ENCODE assay signal across 11 cellular contexts in the genomic region with DNA sequence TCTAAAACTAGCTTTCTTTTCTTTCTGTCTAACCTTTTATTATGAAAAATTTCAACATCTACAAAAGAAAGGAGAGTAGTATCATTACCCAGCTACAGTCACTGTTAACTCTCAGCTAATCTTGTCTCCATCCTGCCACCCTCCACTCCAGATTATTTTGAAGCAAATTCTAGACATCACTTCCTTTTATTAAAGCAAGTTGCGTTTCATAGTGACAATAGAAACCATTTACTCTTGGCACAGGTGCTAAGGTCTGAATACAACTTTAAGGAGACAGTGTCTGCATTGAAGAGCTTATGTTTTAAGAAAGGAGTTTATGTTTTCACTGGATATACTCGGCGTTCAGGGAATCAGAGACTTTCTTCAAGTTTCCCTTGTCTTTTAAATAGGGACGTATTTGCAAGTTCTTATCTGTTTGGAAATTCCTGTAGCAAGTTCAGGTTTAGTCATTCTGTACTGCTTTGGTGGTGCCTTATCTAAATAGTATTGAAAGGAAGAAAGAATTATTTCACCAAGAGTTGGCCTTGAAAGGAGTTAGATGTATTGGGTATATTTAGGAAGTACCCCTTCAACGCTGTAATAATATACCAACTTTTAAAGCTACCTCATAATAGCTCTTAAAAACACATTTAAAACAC. TPM values are rescaled to one million over a fixed set of nuclear protein-coding genes. Genes with fewer than 3 reads are reported as not detected.
A peak's percentile ranks its signal among the peaks of the same experiment; 100 is the strongest.
DNase-seq lines count a peak whose midpoint lies in the region; ATAC-seq and TF ChIP-seq lines count a peak whose summit lies in the region.
"Had no signal": no experiment of that assay in that cellular context is flagged by ENCODE, and none has a peak within 500 bp of the region (broad histone marks: within the 10 kb centered on the region; RNA-seq: fewer than 3 reads in every experiment).

No MANE protein-coding gene starts in this region.

- H3K27ac ChIP-seq in HCT116 (ENCODE audit: low read depth, low read length) (no peak overlapping the region; the same call in 1 of the 2 replicates), trophoblast cell (ENCODE audit: low read depth, low read length) (peak overlapping the region; percentile 47)

- H2BK120ac ChIP-seq in trophoblast cell (ENCODE audit: insufficient read depth, low read length, poor library complexity): no peak overlapping the region

- H3K9me3 Mint-ChIP-seq in glutamatergic neuron (ENCODE audit: unreplicated experiment): no peaks in the 10 kb centered on the region
- H3K9me3 Mint-ChIP-seq: activated CD4-positive, alpha-beta memory T cell treated with anti-CD3 and anti-CD28 coated beads for 36 hours; activated naive CD4-positive, alpha-beta T cell treated with anti-CD3 and anti-CD28 coated beads, Interleukin-2, amount 50 U/mL, for 24 hours had no signal

- H3K4me2 ChIP-seq in HCT116 (ENCODE audit: low read length): peak overlapping the region; percentile 61
- peak overlapping the region; percentile 12 for H3K4me2 ChIP-seq in trophoblast cell (ENCODE audit: low read length)

- H4K8ac ChIP-seq in trophoblast cell (ENCODE audit: low read depth, low read length): no peak overlapping the region

- H3K23ac ChIP-seq in trophoblast cell (ENCODE audit: low read length): no peak overlapping the region

- POLR2A ChIA-PET in HCT116 (lab: Charles Lee): no interaction called here

- H3K27me3 Mint-ChIP-seq in glutamatergic neuron (ENCODE audit: unreplicated experiment): no peaks in the 10 kb centered on the region

- H3K79me1 ChIP-seq in trophoblast cell (ENCODE audit: low read length): peaks cover 4% of the 10 kb centered on the region

- TF ChIP-seq POLR2A in HCT116 (IDR thresholded peaks at IDR 0.05; ENCODE audit: borderline replicate concordance, extremely low read depth, insufficient read depth, insufficient read length): no peak

- H3K4me3 Mint-ChIP-seq in glutamatergic neuron (ENCODE audit: unreplicated experiment): peak overlapping the region; percentile 13
- H3K4me3 Mint-ChIP-seq: activated CD4-positive, alpha-beta memory T cell treated with anti-CD3 and anti-CD28 coated beads for 36 hours; activated naive CD4-positive, alpha-beta T cell treated with anti-CD3 and anti-CD28 coated beads, Interleukin-2, amount 50 U/mL, for 24 hours had no signal

- H4K12ac ChIP-seq in trophoblast cell (ENCODE audit: low read depth, low read length): no peak overlapping the region

- H3K36me3 Mint-ChIP-seq in glutamatergic neuron (ENCODE audit: unreplicated experiment): no peaks in the 10 kb centered on the region
- H3K36me3 Mint-ChIP-seq: activated CD4-positive, alpha-beta memory T cell treated with anti-CD3 and anti-CD28 coated beads for 36 hours had no signal

- no peak overlapping the region for H4K91ac ChIP-seq in trophoblast cell (ENCODE audit: low read depth, low read length)

- RAD21 ChIA-PET in HCT116 (lab: Charles Lee; ENCODE audit: low non-redundant PET in 1 of 2, low total read pairs in 2 of 2, uncharacterized antibody in 2 of 2, unreplicated experiment in 2 of 2): no interaction called here

- BruUV-seq in HCT116 (replicated peaks; lab: Mats Ljungman, UMichigan): no TSS peak

- H3K27ac Mint-ChIP-seq in glutamatergic neuron (ENCODE audit: unreplicated experiment): peak overlapping the region; percentile 22
- H3K27ac Mint-ChIP-seq: activated CD4-positive, alpha-beta memory T cell treated with anti-CD3 and anti-CD28 coated beads for 36 hours; activated naive CD4-positive, alpha-beta T cell treated with anti-CD3 and anti-CD28 coated beads, Interleukin-2, amount 50 U/mL, for 24 hours had no signal

- peaks cover 39% of the 10 kb centered on the region for H3K4me1 Mint-ChIP-seq in glutamatergic neuron (ENCODE audit: low read depth, unreplicated experiment)
- H3K4me1 Mint-ChIP-seq: activated naive CD4-positive, alpha-beta T cell treated with anti-CD3 and anti-CD28 coated beads, Interleukin-2, amount 50 U/mL, for 24 hours had no signal

- no peak for DNase-seq in HCT116 (ENCODE audit: low read depth, low spot score)
- DNase-seq in glutamatergic neuron: no peak
- peak in 1 of 2 donors; percentile 42 for DNase-seq in trophoblast cell
- no peak for DNase-seq in inferior parietal cortex (ENCODE audit: extremely low spot score)
- DNase-seq in NCI-H1048 (lab: John Stamatoyannopoulos, UW): no peak
- DNase-seq in AG08396 (ENCODE audit: low spot score): no peak
- DNase-seq in NCI-H524 treated with DMSO at 0.1 percent for 48 hours (lab: John Stamatoyannopoulos, UW): no peak
- DNase-seq: activated CD4-positive, alpha-beta memory T cell treated with anti-CD3 and anti-CD28 coated beads for 36 hours; NCI-H526 treated with DMSO at 0.1 percent for 48 hours had no signal

- H3K36me3 ChIP-seq in HCT116 (ENCODE audit: control insufficient read depth in 1 of 2, insufficient read depth in 2 of 2, low read length in 2 of 2): no peaks in the 10 kb centered on the region
- no peaks in the 10 kb centered on the region for H3K36me3 ChIP-seq in trophoblast cell (ENCODE audit: control insufficient read depth in 1 of 2, insufficient read depth in 2 of 2, low read length in 2 of 2)

- ATAC-seq in HCT116: no peak

- no peak overlapping the region for H3K4ac ChIP-seq in trophoblast cell (ENCODE audit: low read depth, low read length)

- TF ChIP-seq CTCF in HCT116 (IDR thresholded peaks at IDR 0.05 in 2 of 3, conservative IDR thresholded peaks at IDR 0.05 in 1 of 3; ENCODE audit: borderline replicate concordance in 1 of 3, insufficient read depth in 1 of 3, low read depth in 2 of 3, low read length in 2 of 3) (no peak), WI38 (IDR thresholded peaks at IDR 0.05; ENCODE audit: low read depth, low read length) (no peak), glutamatergic neuron (IDR thresholded peaks at IDR 0.05; ENCODE audit: partially characterized antibody, unreplicated experiment) (no peak)

- no peak overlapping the region for H3K18ac ChIP-seq in trophoblast cell (ENCODE audit: low read length)

- H3K27me3 ChIP-seq in HCT116 (ENCODE audit: insufficient read depth, low read length) (no peaks in the 10 kb centered on the region), trophoblast cell (ENCODE audit: insufficient read depth, low read length) (no peaks in the 10 kb centered on the region)

- intact Hi-C loops in HCT116 (cut with micrococcal nuclease): no loop called here

- H3K9me3 ChIP-seq in HCT116 (ENCODE audit: control insufficient read depth in 1 of 2, insufficient read depth in 1 of 2, low read depth in 1 of 2, low read length in 2 of 2) (no peaks in the 10 kb centered on the region), trophoblast cell (ENCODE audit: insufficient read depth, low read depth, low read length) (no peaks in the 10 kb centered on the region)

- TF ChIP-seq RAD21 in HCT116 (IDR thresholded peaks at IDR 0.05; ENCODE audit: low read depth): no peak

- CTCF ChIA-PET in HCT116 (lab: Charles Lee): interaction anchor here (1.0 kb wide), 1 partner anchor 79 kb away, joined by 3 read pairs; no protein-coding TSS in a partner anchor

- no peak overlapping the region for H2BK5ac ChIP-seq in trophoblast cell (ENCODE audit: low read depth, low read length, poor library complexity)

- H3K9ac ChIP-seq in HCT116 (ENCODE audit: low read length): peak overlapping the region; percentile 18; the same call in 1 of the 2 replicates
- no peak overlapping the region for H3K9ac ChIP-seq in trophoblast cell (ENCODE audit: low read length)

- no peak overlapping the region for H2BK12ac ChIP-seq in trophoblast cell (ENCODE audit: low read length)

- WGBS in trophoblast cell (ENCODE audit: extremely low coverage, insufficient coverage, insufficient read length): no CpG with 5 or more reads among the region's 5 CpGs

- no peak overlapping the region for H2AK5ac ChIP-seq in trophoblast cell (ENCODE audit: low read length)

- H3K4me1 ChIP-seq in HCT116 (ENCODE audit: control insufficient read depth in 1 of 2, insufficient read depth in 2 of 2, low read length in 2 of 2): peaks cover 43 to 58% of the 10 kb centered on the region in 2 experiments
- H3K4me1 ChIP-seq in trophoblast cell (ENCODE audit: control insufficient read depth in 1 of 2, insufficient read depth in 2 of 2, low read length in 2 of 2): peaks cover 8 to 18% of the 10 kb centered on the region in 2 experiments

- H3K4me3 ChIP-seq in HCT116 (replicated peaks in 1 of 2; ENCODE audit: low read depth in 1 of 2, low read length in 2 of 2) (no peak overlapping the region), WI38 (ENCODE audit: low read depth, low read length) (peak overlapping the region; percentile 3; the same call in 1 of the 2 replicates), trophoblast cell (ENCODE audit: low read depth, low read length) (no peak overlapping the region)

- no peaks in the 10 kb centered on the region for H4K20me1 ChIP-seq in HCT116 (ENCODE audit: insufficient read depth)

- H3K79me2 ChIP-seq in HCT116 (ENCODE audit: insufficient read depth, low read length) (peaks cover 70% of the 10 kb centered on the region), trophoblast cell (ENCODE audit: control insufficient read depth, insufficient read depth, low read length, poor library complexity) (peaks cover 11% of the 10 kb centered on the region)

- H3K9me2 ChIP-seq in HCT116 (ENCODE audit: insufficient read depth): no peaks in the 10 kb centered on the region

- H2AFZ ChIP-seq in HCT116 (ENCODE audit: low read depth, low read length, poor library complexity, severe bottlenecking) (no peak overlapping the region), trophoblast cell (ENCODE audit: insufficient read depth, low read length, poor library complexity) (no peak overlapping the region)

- H3K14ac ChIP-seq in trophoblast cell (ENCODE audit: low read length): no peak overlapping the region

TF ChIP-seq in HCT116, 20 proteins besides CTCF, POLR2A, EP300 and RAD21 (continues in another document):
- TF ChIP-seq, protein P1, sequence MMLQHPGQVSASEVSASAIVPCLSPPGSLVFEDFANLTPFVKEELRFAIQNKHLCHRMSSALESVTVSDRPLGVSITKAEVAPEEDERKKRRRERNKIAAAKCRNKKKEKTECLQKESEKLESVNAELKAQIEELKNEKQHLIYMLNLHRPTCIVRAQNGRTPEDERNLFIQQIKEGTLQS (IDR thresholded peaks at IDR 0.05): no peak
- TF ChIP-seq SP1 (IDR thresholded peaks at IDR 0.05; ENCODE audit: low read depth): no peak
- TF ChIP-seq EZH2 (IDR thresholded peaks at IDR 0.05): no peak
- no peak for TF ChIP-seq CEBPB (IDR thresholded peaks at IDR 0.05; ENCODE audit: low read depth)
- TF ChIP-seq TCF7L2 (IDR thresholded peaks at IDR 0.05; ENCODE audit: borderline replicate concordance, extremely low read depth, insufficient read depth, insufficient read length): no peak
- TF ChIP-seq, protein P2, sequence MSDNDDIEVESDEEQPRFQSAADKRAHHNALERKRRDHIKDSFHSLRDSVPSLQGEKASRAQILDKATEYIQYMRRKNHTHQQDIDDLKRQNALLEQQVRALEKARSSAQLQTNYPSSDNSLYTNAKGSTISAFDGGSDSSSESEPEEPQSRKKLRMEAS (IDR thresholded peaks at IDR 0.05): no peak
- TF ChIP-seq SRF (IDR thresholded peaks at IDR 0.05; ENCODE audit: low read depth): no peak

RNA-seq across cellular contexts. Expression of a gene that starts 42.7 kb away (rescaled TPM):
- total RNA-seq in HCT116 (2021; ENCODE audit: unreplicated experiment) (25.8 TPM), glutamatergic neuron (ENCODE audit: unreplicated experiment) (89.1 TPM)
- polyA plus RNA-seq in HCT116 (2012): 17.5 and 22.2 TPM in 2 replicates
- polyA plus RNA-seq in trophoblast cell (2013): 121 and 122 TPM in 2 replicates

RNA-seq across cellular contexts. Expression of a gene that starts 43.5 kb away (rescaled TPM):
- total RNA-seq in HCT116 (2021; ENCODE audit: unreplicated experiment) (43.0 TPM), glutamatergic neuron (ENCODE audit: unreplicated experiment) (50.3 TPM)
- polyA plus RNA-seq in HCT116 (2012): 21.6 and 28.0 TPM in 2 replicates
- polyA plus RNA-seq in trophoblast cell (2013): 20.4 and 21.1 TPM in 2 replicates
